In the genomic region with DNA sequence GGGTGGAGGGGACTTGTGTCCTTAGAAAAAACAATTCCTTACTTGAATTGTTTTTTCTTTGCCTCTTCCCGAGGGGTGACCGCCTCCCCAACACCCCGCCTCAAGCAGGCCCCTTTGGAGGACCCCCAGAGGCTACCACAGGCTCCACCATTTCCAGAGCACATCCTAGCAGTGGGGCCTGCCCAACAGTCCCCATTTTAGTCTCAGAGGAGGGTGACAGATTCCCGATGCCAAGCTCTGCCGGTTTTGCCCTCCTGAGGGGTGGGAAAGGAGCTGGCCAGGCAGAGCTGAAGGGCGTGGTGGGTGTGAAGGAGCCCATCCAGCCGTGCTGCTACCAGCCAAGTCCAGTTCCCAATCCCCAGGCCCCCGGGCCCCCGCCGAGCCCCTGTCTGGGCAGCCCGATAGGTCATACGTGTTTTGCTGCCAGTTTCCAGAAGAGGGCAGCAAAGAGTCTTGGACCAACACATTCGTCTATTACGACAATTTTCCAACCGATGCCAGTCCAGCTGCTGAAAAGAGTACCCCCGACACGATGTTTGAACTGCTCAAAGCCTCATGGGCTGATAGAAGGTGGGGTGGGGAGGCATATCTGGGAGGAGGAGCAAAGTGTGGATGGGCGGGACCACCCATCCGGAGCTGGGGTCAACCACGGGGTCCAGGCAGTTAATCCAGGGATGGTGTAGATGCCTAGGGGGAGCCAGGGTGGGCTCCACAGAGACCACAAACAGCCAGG, we compare ENCODE assay signal across 1 cellular context.
TF ChIP-seq lines count a peak whose summit lies in the region.

No MANE protein-coding gene starts in this region.

TF ChIP-seq in HEK293, 187 proteins besides CTCF, POLR2A, EP300 and RAD21 (continued from another document and continues in another):
- TF ChIP-seq, protein P1, sequence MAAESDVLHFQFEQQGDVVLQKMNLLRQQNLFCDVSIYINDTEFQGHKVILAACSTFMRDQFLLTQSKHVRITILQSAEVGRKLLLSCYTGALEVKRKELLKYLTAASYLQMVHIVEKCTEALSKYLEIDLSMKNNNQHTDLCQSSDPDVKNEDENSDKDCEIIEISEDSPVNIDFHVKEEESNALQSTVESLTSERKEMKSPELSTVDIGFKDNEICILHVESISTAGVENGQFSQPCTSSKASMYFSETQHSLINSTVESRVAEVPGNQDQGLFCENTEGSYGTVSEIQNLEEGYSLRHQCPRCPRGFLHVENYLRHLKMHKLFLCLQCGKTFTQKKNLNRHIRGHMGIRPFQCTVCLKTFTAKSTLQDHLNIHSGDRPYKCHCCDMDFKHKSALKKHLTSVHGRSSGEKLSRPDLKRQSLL (tag by site-specific recombination; IDR thresholded peaks at IDR 0.05): no peak
- TF ChIP-seq, protein P2, sequence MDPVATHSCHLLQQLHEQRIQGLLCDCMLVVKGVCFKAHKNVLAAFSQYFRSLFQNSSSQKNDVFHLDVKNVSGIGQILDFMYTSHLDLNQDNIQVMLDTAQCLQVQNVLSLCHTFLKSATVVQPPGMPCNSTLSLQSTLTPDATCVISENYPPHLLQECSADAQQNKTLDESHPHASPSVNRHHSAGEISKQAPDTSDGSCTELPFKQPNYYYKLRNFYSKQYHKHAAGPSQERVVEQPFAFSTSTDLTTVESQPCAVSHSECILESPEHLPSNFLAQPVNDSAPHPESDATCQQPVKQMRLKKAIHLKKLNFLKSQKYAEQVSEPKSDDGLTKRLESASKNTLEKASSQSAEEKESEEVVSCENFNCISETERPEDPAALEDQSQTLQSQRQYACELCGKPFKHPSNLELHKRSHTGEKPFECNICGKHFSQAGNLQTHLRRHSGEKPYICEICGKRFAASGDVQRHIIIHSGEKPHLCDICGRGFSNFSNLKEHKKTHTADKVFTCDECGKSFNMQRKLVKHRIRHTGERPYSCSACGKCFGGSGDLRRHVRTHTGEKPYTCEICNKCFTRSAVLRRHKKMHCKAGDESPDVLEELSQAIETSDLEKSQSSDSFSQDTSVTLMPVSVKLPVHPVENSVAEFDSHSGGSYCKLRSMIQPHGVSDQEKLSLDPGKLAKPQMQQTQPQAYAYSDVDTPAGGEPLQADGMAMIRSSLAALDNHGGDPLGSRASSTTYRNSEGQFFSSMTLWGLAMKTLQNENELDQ (tag by site-specific recombination; IDR thresholded peaks at IDR 0.05; ENCODE audit: low read depth): no peak
- TF ChIP-seq ZIC2 (tag by site-specific recombination; IDR thresholded peaks at IDR 0.05) (peak; percentile 58; the same call in 1 of the 2 replicates), ZNF248 (tag by site-specific recombination; IDR thresholded peaks at IDR 0.05) (no peak), IKZF3 (tag by site-specific recombination; IDR thresholded peaks at IDR 0.05) (no peak), GLIS2 (tag by site-specific recombination; IDR thresholded peaks at IDR 0.05) (0 out of 2 replicates have a peak, but pooled peaks have one; percentile 7), ZNF544 (tag by site-specific recombination; IDR thresholded peaks at IDR 0.05) (no peak), ZNF623 (tag by site-specific recombination; IDR thresholded peaks at IDR 0.05) (no peak), GLI4 (tag by site-specific recombination; IDR thresholded peaks at IDR 0.05) (no peak), ZNF169 (tag by site-specific recombination; IDR thresholded peaks at IDR 0.05) (no peak), ZBTB17 (tag by site-specific recombination; IDR thresholded peaks at IDR 0.05) (0 out of 2 replicates have a peak, but pooled peaks have one; percentile 21), ZBTB48 (tag by site-specific recombination; IDR thresholded peaks at IDR 0.05) (no peak), ZNF335 (tag by site-specific recombination; conservative IDR thresholded peaks at IDR 0.05) (0 out of 2 replicates have a peak, but pooled peaks have one; percentile 18), ZNF621 (tag by site-specific recombination; IDR thresholded peaks at IDR 0.05) (no peak), ZNF16 (tag by site-specific recombination; IDR thresholded peaks at IDR 0.05; ENCODE audit: low read depth) (no peak), ZNF24 (tag by site-specific recombination; IDR thresholded peaks at IDR 0.05) (no peak), ZNF416 (tag by site-specific recombination; IDR thresholded peaks at IDR 0.05) (no peak), ZNF571 (tag by site-specific recombination; IDR thresholded peaks at IDR 0.05) (no peak), RBAK (tag by site-specific recombination; IDR thresholded peaks at IDR 0.05) (no peak), ZNF664 (tag by site-specific recombination; IDR thresholded peaks at IDR 0.05) (no peak), PRDM1 (tag by site-specific recombination; IDR thresholded peaks at IDR 0.05) (no peak), MZF1 (tag by site-specific recombination; IDR thresholded peaks at IDR 0.05; ENCODE audit: borderline replicate concordance) (no peak), TRIM28 (IDR thresholded peaks at IDR 0.05; ENCODE audit: borderline replicate concordance, low read length) (no peak), ZNF596 (tag by site-specific recombination; IDR thresholded peaks at IDR 0.05) (no peak)
- TF ChIP-seq, protein P3, sequence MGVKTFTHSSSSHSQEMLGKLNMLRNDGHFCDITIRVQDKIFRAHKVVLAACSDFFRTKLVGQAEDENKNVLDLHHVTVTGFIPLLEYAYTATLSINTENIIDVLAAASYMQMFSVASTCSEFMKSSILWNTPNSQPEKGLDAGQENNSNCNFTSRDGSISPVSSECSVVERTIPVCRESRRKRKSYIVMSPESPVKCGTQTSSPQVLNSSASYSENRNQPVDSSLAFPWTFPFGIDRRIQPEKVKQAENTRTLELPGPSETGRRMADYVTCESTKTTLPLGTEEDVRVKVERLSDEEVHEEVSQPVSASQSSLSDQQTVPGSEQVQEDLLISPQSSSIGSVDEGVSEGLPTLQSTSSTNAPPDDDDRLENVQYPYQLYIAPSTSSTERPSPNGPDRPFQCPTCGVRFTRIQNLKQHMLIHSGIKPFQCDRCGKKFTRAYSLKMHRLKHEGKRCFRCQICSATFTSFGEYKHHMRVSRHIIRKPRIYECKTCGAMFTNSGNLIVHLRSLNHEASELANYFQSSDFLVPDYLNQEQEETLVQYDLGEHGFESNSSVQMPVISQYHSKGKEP (tag by site-specific recombination; IDR thresholded peaks at IDR 0.05): no peak
- TF ChIP-seq, protein P4, sequence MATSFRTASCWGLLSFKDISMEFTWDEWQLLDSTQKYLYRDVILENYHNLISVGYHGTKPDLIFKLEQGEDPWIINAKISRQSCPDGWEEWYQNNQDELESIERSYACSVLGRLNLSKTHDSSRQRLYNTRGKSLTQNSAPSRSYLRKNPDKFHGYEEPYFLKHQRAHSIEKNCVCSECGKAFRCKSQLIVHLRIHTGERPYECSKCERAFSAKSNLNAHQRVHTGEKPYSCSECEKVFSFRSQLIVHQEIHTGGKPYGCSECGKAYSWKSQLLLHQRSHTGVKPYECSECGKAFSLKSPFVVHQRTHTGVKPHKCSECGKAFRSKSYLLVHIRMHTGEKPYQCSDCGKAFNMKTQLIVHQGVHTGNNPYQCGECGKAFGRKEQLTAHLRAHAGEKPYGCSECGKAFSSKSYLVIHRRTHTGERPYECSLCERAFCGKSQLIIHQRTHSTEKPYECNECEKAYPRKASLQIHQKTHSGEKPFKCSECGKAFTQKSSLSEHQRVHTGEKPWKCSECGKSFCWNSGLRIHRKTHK (tag by site-specific recombination; IDR thresholded peaks at IDR 0.05): no peak
- TF ChIP-seq, protein P5, sequence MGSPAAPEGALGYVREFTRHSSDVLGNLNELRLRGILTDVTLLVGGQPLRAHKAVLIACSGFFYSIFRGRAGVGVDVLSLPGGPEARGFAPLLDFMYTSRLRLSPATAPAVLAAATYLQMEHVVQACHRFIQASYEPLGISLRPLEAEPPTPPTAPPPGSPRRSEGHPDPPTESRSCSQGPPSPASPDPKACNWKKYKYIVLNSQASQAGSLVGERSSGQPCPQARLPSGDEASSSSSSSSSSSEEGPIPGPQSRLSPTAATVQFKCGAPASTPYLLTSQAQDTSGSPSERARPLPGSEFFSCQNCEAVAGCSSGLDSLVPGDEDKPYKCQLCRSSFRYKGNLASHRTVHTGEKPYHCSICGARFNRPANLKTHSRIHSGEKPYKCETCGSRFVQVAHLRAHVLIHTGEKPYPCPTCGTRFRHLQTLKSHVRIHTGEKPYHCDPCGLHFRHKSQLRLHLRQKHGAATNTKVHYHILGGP (tag by site-specific recombination; IDR thresholded peaks at IDR 0.05): no peak
- TF ChIP-seq, protein P6, sequence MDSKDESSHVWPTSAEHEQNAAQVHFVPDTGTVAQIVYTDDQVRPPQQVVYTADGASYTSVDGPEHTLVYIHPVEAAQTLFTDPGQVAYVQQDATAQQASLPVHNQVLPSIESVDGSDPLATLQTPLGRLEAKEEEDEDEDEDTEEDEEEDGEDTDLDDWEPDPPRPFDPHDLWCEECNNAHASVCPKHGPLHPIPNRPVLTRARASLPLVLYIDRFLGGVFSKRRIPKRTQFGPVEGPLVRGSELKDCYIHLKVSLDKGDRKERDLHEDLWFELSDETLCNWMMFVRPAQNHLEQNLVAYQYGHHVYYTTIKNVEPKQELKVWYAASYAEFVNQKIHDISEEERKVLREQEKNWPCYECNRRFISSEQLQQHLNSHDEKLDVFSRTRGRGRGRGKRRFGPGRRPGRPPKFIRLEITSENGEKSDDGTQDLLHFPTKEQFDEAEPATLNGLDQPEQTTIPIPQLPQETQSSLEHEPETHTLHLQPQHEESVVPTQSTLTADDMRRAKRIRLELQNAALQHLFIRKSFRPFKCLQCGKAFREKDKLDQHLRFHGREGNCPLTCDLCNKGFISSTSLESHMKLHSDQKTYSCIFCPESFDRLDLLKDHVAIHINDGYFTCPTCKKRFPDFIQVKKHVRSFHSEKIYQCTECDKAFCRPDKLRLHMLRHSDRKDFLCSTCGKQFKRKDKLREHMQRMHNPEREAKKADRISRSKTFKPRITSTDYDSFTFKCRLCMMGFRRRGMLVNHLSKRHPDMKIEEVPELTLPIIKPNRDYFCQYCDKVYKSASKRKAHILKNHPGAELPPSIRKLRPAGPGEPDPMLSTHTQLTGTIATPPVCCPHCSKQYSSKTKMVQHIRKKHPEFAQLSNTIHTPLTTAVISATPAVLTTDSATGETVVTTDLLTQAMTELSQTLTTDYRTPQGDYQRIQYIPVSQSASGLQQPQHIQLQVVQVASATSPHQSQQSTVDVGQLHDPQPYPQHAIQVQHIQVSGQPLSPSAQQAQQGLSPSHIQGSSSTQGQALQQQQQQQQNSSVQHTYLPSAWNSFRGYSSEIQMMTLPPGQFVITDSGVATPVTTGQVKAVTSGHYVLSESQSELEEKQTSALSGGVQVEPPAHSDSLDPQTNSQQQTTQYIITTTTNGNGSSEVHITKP (tag by site-specific recombination; IDR thresholded peaks at IDR 0.05): peak; percentile 55
- TF ChIP-seq, protein P7, sequence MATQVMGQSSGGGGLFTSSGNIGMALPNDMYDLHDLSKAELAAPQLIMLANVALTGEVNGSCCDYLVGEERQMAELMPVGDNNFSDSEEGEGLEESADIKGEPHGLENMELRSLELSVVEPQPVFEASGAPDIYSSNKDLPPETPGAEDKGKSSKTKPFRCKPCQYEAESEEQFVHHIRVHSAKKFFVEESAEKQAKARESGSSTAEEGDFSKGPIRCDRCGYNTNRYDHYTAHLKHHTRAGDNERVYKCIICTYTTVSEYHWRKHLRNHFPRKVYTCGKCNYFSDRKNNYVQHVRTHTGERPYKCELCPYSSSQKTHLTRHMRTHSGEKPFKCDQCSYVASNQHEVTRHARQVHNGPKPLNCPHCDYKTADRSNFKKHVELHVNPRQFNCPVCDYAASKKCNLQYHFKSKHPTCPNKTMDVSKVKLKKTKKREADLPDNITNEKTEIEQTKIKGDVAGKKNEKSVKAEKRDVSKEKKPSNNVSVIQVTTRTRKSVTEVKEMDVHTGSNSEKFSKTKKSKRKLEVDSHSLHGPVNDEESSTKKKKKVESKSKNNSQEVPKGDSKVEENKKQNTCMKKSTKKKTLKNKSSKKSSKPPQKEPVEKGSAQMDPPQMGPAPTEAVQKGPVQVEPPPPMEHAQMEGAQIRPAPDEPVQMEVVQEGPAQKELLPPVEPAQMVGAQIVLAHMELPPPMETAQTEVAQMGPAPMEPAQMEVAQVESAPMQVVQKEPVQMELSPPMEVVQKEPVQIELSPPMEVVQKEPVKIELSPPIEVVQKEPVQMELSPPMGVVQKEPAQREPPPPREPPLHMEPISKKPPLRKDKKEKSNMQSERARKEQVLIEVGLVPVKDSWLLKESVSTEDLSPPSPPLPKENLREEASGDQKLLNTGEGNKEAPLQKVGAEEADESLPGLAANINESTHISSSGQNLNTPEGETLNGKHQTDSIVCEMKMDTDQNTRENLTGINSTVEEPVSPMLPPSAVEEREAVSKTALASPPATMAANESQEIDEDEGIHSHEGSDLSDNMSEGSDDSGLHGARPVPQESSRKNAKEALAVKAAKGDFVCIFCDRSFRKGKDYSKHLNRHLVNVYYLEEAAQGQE (tag by site-specific recombination; IDR thresholded peaks at IDR 0.05): peak; percentile 34; the same call in 1 of the 2 replicates
- TF ChIP-seq, protein P8, sequence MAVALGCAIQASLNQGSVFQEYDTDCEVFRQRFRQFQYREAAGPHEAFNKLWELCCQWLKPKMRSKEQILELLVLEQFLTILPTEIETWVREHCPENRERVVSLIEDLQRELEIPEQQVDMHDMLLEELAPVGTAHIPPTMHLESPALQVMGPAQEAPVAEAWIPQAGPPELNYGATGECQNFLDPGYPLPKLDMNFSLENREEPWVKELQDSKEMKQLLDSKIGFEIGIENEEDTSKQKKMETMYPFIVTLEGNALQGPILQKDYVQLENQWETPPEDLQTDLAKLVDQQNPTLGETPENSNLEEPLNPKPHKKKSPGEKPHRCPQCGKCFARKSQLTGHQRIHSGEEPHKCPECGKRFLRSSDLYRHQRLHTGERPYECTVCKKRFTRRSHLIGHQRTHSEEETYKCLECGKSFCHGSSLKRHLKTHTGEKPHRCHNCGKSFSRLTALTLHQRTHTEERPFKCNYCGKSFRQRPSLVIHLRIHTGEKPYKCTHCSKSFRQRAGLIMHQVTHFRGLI (tag by site-specific recombination; IDR thresholded peaks at IDR 0.05): no peak
- TF ChIP-seq, protein P9, sequence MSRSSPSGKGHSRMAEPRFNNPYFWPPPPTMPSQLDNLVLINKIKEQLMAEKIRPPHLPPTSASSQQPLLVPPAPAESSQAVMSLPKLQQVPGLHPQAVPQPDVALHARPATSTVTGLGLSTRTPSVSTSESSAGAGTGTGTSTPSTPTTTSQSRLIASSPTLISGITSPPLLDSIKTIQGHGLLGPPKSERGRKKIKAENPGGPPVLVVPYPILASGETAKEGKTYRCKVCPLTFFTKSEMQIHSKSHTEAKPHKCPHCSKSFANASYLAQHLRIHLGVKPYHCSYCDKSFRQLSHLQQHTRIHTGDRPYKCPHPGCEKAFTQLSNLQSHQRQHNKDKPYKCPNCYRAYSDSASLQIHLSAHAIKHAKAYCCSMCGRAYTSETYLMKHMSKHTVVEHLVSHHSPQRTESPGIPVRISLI (tag by site-specific recombination; IDR thresholded peaks at IDR 0.05): no peak
- TF ChIP-seq, protein P10, sequence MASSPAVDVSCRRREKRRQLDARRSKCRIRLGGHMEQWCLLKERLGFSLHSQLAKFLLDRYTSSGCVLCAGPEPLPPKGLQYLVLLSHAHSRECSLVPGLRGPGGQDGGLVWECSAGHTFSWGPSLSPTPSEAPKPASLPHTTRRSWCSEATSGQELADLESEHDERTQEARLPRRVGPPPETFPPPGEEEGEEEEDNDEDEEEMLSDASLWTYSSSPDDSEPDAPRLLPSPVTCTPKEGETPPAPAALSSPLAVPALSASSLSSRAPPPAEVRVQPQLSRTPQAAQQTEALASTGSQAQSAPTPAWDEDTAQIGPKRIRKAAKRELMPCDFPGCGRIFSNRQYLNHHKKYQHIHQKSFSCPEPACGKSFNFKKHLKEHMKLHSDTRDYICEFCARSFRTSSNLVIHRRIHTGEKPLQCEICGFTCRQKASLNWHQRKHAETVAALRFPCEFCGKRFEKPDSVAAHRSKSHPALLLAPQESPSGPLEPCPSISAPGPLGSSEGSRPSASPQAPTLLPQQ (tag by site-specific recombination; IDR thresholded peaks at IDR 0.05): no peak
